18 cellular contexts compared by ENCODE assay signal in genomic region chr7:153524070-153524601, GRCh38.
DNase-seq lines count a peak whose midpoint lies in the region; ATAC-seq and TF ChIP-seq lines count a peak whose summit lies in the region.
"Had no signal": no experiment of that assay in that cellular context is flagged by ENCODE, and none has a peak within 500 bp of the region (broad histone marks: within the 10 kb centered on the region; RNA-seq: fewer than 3 reads in every experiment).

No MANE protein-coding gene starts in this region.

- no peak overlapping the region for H3K27ac Mint-ChIP-seq in CD8-positive, alpha-beta T cell
- H3K27ac Mint-ChIP-seq in activated T-cell treated with anti-CD3 and anti-CD28 coated beads, Interleukin-2, amount 50 U/mL, for 24 hours = no peak overlapping the region
- H3K27ac Mint-ChIP-seq: activated naive CD8-positive, alpha-beta T cell treated with anti-CD3 and anti-CD28 coated beads, Interleukin-2, amount 10 ng/mL, durations not matched to agents 7 days and 5 days; naive thymus-derived CD8-positive, alpha-beta T cell; stimulated activated memory B cell treated with anti-CD40 and anti-IgM and Interleukin-4, amounts not matched to agents 10 μg/mL and 1 μg/mL and 100 μg/mL, for 72 hours had no signal

- H3K4me3 ChIP-seq in heart left ventricle (no peak overlapping the region), upper lobe of right lung (no peak overlapping the region)
- H3K4me3 ChIP-seq in effector memory CD4-positive, alpha-beta T cell (ENCODE audit: insufficient read depth, low read depth, low read length, poor library complexity, severe bottlenecking) = no peak overlapping the region
- H3K4me3 ChIP-seq in CD8-positive, alpha-beta T cell (ENCODE audit: low read depth, low read length) = no peak overlapping the region
- H3K4me3 ChIP-seq: A549, SJSA1 had no signal

- H3K4me1 ChIP-seq in heart left ventricle (no peaks in the 10 kb centered on the region), upper lobe of right lung (no peaks in the 10 kb centered on the region)
- no peaks in the 10 kb centered on the region for H3K4me1 ChIP-seq in effector memory CD4-positive, alpha-beta T cell (ENCODE audit: control insufficient read depth, insufficient read depth, low read length, poor library complexity, severe bottlenecking)
- H3K4me1 ChIP-seq in CD8-positive, alpha-beta T cell (ENCODE audit: insufficient read depth, low read length) = no peaks in the 10 kb centered on the region
- H3K4me1 ChIP-seq: A549, SJSA1 had no signal

- H3K9me3 ChIP-seq in heart left ventricle = peaks cover 0 to 2% (median 0%) of the 10 kb centered on the region in 12 donors
- no peaks in the 10 kb centered on the region for H3K9me3 ChIP-seq in upper lobe of right lung
- H3K9me3 ChIP-seq in effector memory CD4-positive, alpha-beta T cell (ENCODE audit: control insufficient read depth, low read length) = no peaks in the 10 kb centered on the region
- no peaks in the 10 kb centered on the region for H3K9me3 ChIP-seq in CD8-positive, alpha-beta T cell (ENCODE audit: low read length)
- H3K9me3 ChIP-seq: A549 had no signal

- no peaks in the 10 kb centered on the region for H3K27me3 Mint-ChIP-seq in CD8-positive, alpha-beta T cell (ENCODE audit: low read depth)
- no peaks in the 10 kb centered on the region for H3K27me3 Mint-ChIP-seq in activated T-cell treated with anti-CD3 and anti-CD28 coated beads, Interleukin-2, amount 50 U/mL, for 24 hours
- H3K27me3 Mint-ChIP-seq: activated naive CD8-positive, alpha-beta T cell treated with anti-CD3 and anti-CD28 coated beads, Interleukin-2, amount 10 ng/mL, durations not matched to agents 7 days and 5 days; central memory CD8-positive, alpha-beta T cell; naive thymus-derived CD8-positive, alpha-beta T cell; stimulated activated memory B cell treated with anti-CD40 and anti-IgM and Interleukin-4, amounts not matched to agents 10 μg/mL and 1 μg/mL and 100 μg/mL, for 72 hours had no signal

- no peak overlapping the region for H3K4me3 Mint-ChIP-seq in CD8-positive, alpha-beta T cell
- no peak overlapping the region for H3K4me3 Mint-ChIP-seq in activated T-cell treated with anti-CD3 and anti-CD28 coated beads, Interleukin-2, amount 50 U/mL, for 24 hours
- H3K4me3 Mint-ChIP-seq: activated naive CD8-positive, alpha-beta T cell treated with anti-CD3 and anti-CD28 coated beads, Interleukin-2, amount 10 ng/mL, durations not matched to agents 7 days and 5 days; central memory CD8-positive, alpha-beta T cell; naive thymus-derived CD8-positive, alpha-beta T cell; stimulated activated memory B cell treated with anti-CD40 and anti-IgM and Interleukin-4, amounts not matched to agents 10 μg/mL and 1 μg/mL and 100 μg/mL, for 72 hours had no signal

- WGBS in heart left ventricle, 4 donors = 13 to 26% (median 24%) methylated on average over 8 to 9 of the region's 9 CpGs

- ATAC-seq in heart left ventricle (peak; percentile 84 to 89 (median 87)), omental fat pad (ENCODE audit: low FRiP score) (peak; percentile 59), upper lobe of right lung (peak; percentile 30)
- ATAC-seq in CD8-positive, alpha-beta T cell = no peak
- ATAC-seq: A549; HCT116; naive thymus-derived CD8-positive, alpha-beta T cell; stimulated activated memory B cell treated with anti-CD40 and anti-IgM and Interleukin-4, amounts not matched to agents 10 μg/mL and 1 μg/mL and 100 μg/mL, for 72 hours had no signal

- no peak for TF ChIP-seq POLR2A in heart left ventricle (IDR thresholded peaks at IDR 0.05)

- H3K4me1 Mint-ChIP-seq in CD8-positive, alpha-beta T cell (ENCODE audit: low read depth) = no peaks in the 10 kb centered on the region
- no peaks in the 10 kb centered on the region for H3K4me1 Mint-ChIP-seq in activated T-cell treated with anti-CD3 and anti-CD28 coated beads, Interleukin-2, amount 50 U/mL, for 24 hours (ENCODE audit: low read depth)
- H3K4me1 Mint-ChIP-seq: activated naive CD8-positive, alpha-beta T cell treated with anti-CD3 and anti-CD28 coated beads, Interleukin-2, amount 10 ng/mL, durations not matched to agents 7 days and 5 days; central memory CD8-positive, alpha-beta T cell; naive thymus-derived CD8-positive, alpha-beta T cell; stimulated activated memory B cell treated with anti-CD40 and anti-IgM and Interleukin-4, amounts not matched to agents 10 μg/mL and 1 μg/mL and 100 μg/mL, for 72 hours had no signal

- H3K36me3 ChIP-seq in heart left ventricle = no peaks in the 10 kb centered on the region
- no peaks in the 10 kb centered on the region for H3K36me3 ChIP-seq in upper lobe of right lung
- H3K36me3 ChIP-seq in effector memory CD4-positive, alpha-beta T cell (ENCODE audit: control insufficient read depth, insufficient read depth, low read length) = no peaks in the 10 kb centered on the region
- H3K36me3 ChIP-seq in CD8-positive, alpha-beta T cell (ENCODE audit: insufficient read depth, low read length) = no peaks in the 10 kb centered on the region
- H3K36me3 ChIP-seq: SJSA1 had no signal

- CTCF ChIA-PET in CD8-positive, alpha-beta T cell (lab: Charles Lee) = no interaction called here

- TF ChIP-seq CTCF in heart left ventricle (IDR thresholded peaks at IDR 0.05) (no peak), omental fat pad (IDR thresholded peaks at IDR 0.05) (no peak), upper lobe of right lung (IDR thresholded peaks at IDR 0.05) (no peak)
- no peak for TF ChIP-seq CTCF in CD8-positive, alpha-beta T cell (IDR thresholded peaks at IDR 0.05)

- POLR2A ChIA-PET in CD8-positive, alpha-beta T cell (lab: Charles Lee) = no interaction called here

- intact Hi-C loops in heart left ventricle (cut with DNase I) = loop anchor here in 1 of 10 donors (2.0 to 5.0 kb wide), 2 partner anchors 52 to 133 kb away; no protein-coding TSS in a partner anchor
- intact Hi-C loops in upper lobe of right lung (cut with DNase I) = no loop called here
- intact Hi-C loops in CD8-positive, alpha-beta T cell (cut with DNase I, micrococcal nuclease) = no loop called here

- H3K9me3 Mint-ChIP-seq in CD8-positive, alpha-beta T cell = peaks cover 7% of the 10 kb centered on the region
- H3K9me3 Mint-ChIP-seq in activated T-cell treated with anti-CD3 and anti-CD28 coated beads, Interleukin-2, amount 50 U/mL, for 24 hours = peaks cover 10% of the 10 kb centered on the region

- no peaks in the 10 kb centered on the region for H3K36me3 Mint-ChIP-seq in CD8-positive, alpha-beta T cell
- no peaks in the 10 kb centered on the region for H3K36me3 Mint-ChIP-seq in activated T-cell treated with anti-CD3 and anti-CD28 coated beads, Interleukin-2, amount 50 U/mL, for 24 hours (ENCODE audit: low read depth)
- H3K36me3 Mint-ChIP-seq: activated naive CD8-positive, alpha-beta T cell treated with anti-CD3 and anti-CD28 coated beads, Interleukin-2, amount 10 ng/mL, durations not matched to agents 7 days and 5 days; naive thymus-derived CD8-positive, alpha-beta T cell; stimulated activated memory B cell treated with anti-CD40 and anti-IgM and Interleukin-4, amounts not matched to agents 10 μg/mL and 1 μg/mL and 100 μg/mL, for 72 hours had no signal

- H3K27me3 ChIP-seq in heart left ventricle (no peaks in the 10 kb centered on the region), upper lobe of right lung (no peaks in the 10 kb centered on the region)
- H3K27me3 ChIP-seq in effector memory CD4-positive, alpha-beta T cell (replicated peaks; ENCODE audit: control insufficient read depth, insufficient read depth, low read length, poor library complexity, severe bottlenecking) = no peaks in the 10 kb centered on the region
- no peaks in the 10 kb centered on the region for H3K27me3 ChIP-seq in CD8-positive, alpha-beta T cell (ENCODE audit: insufficient read depth, low read length)
- H3K27me3 ChIP-seq: SJSA1 had no signal

- H3K27ac ChIP-seq in heart left ventricle (peak overlapping the region in 5 of 12 donors; percentile 20 to 79 (median 39)), upper lobe of right lung (no peak overlapping the region)
- no peak overlapping the region for H3K27ac ChIP-seq in effector memory CD4-positive, alpha-beta T cell (ENCODE audit: insufficient read depth, low read length, poor library complexity, severe bottlenecking)
- H3K27ac ChIP-seq in CD8-positive, alpha-beta T cell (ENCODE audit: low read depth, low read length) = no peak overlapping the region
- H3K27ac ChIP-seq: A549, SJSA1 had no signal

- DNase-seq in NCI-H345 (lab: John Stamatoyannopoulos, UW) (peak; percentile 54), NCI-H345 treated with DMSO at 0.1 percent for 48 hours (lab: John Stamatoyannopoulos, UW; ENCODE audit: unreplicated experiment) (no peak), heart left ventricle (peak in 1 of 5 donors; percentile 60), omental fat pad (ENCODE audit: low spot score) (no peak), upper lobe of right lung (no peak)
- no peak for DNase-seq in effector memory CD4-positive, alpha-beta T cell
- DNase-seq in CD8-positive, alpha-beta T cell = no peak
- no peak for DNase-seq in activated T-cell treated with anti-CD3 and anti-CD28 coated beads, Interleukin-2, amount 50 U/mL, for 24 hours
- DNase-seq: activated naive CD8-positive, alpha-beta T cell treated with anti-CD3 and anti-CD28 coated beads, Interleukin-2, amount 10 ng/mL, durations not matched to agents 7 days and 5 days; activated T-cell treated with anti-CD3 and anti-CD28 coated beads, Interleukin-2, amount 50 U/mL, for 48 hours; glutamatergic neuron; naive thymus-derived CD8-positive, alpha-beta T cell; NCI-H446 treated with DMSO at 0.1 percent for 48 hours had no signal
